ENCODE assay signal across 10 cellular contexts in the genomic region with DNA sequence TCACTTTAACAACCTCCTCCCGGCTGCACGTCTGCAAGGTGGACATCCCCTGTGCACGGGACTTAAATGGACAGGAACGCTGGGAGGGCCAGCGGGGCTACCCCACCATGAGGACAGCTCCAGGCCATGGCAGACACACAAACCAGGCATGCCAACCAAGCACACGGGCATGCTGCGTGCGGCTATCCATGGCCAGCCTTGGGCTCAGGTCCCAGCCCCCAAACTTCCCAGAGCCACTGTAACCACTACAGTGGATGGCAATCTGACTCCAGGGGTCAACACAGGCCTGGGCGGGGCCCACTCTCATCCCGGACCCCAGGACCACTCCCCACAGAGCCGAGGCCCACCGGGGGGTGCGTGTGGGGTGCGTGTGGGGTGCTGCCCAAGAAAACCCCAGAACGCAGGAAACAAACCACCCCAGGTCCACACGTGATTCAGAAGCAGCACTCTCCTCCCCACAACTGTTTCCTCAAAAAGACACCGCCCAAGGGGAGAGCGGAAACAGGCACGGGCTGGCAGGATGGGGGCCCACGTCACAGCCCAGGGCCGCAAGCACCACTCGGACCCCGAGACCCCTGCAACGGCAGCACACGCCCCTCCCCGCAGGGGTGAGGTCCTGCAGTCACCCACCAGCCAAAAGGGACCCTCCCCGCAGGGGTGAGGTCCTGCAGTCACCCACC. TPM values are rescaled to one million over a fixed set of nuclear protein-coding genes. Genes with fewer than 3 reads are reported as not detected.
DNase-seq lines count a peak whose midpoint lies in the region; ATAC-seq lines count a peak whose summit lies in the region.
"Had no signal": no experiment of that assay in that cellular context is flagged by ENCODE, and none has a peak within 500 bp of the region (broad histone marks: within the 10 kb centered on the region; RNA-seq: fewer than 3 reads in every experiment).

No MANE protein-coding gene starts in this region.

- no peak overlapping the region for H4K8ac ChIP-seq in trophoblast cell (ENCODE audit: low read depth, low read length)

- ATAC-seq in GM19463 (IDR thresholded peaks at IDR 0.05; ENCODE audit: unreplicated experiment) (peak; percentile 36), GM18873 (IDR thresholded peaks at IDR 0.05; ENCODE audit: low FRiP score, unreplicated experiment) (no peak), HG02588 (IDR thresholded peaks at IDR 0.05; ENCODE audit: unreplicated experiment) (no peak)

- peak overlapping the region; percentile 91 for H3K27ac Mint-ChIP-seq in dendritic cell treated with granulocyte-macrophage colony-stimulating factor and Interleukin-4, amounts not matched to agents 40 ng/mL and 50 ng/mL, for 4 days

- H3K79me1 ChIP-seq in trophoblast cell (ENCODE audit: low read length): no peaks in the 10 kb centered on the region

- H2AFZ ChIP-seq in trophoblast cell (ENCODE audit: insufficient read depth, low read length, poor library complexity): peak overlapping the region; percentile 23

- peaks cover 2 to 19% of the 10 kb centered on the region in 2 experiments for H3K4me1 ChIP-seq in trophoblast cell (ENCODE audit: control insufficient read depth in 1 of 2, insufficient read depth in 2 of 2, low read length in 2 of 2)

- H3K36me3 ChIP-seq in trophoblast cell (ENCODE audit: control insufficient read depth in 1 of 2, insufficient read depth in 2 of 2, low read length in 2 of 2): no peaks in the 10 kb centered on the region
- H3K36me3 ChIP-seq: ascending aorta had no signal

- intact Hi-C loops in dendritic cell treated with granulocyte-macrophage colony-stimulating factor and Interleukin-4, amounts not matched to agents 40 ng/mL and 50 ng/mL, for 4 days (cut with micrococcal nuclease): loop anchor here (5.0 to 10.0 kb wide), 2 partner anchors 33 to 110 kb away; no protein-coding TSS in a partner anchor

- WGBS in trophoblast cell (ENCODE audit: extremely low coverage, insufficient coverage, insufficient read length): no CpG with 5 or more reads among the region's 27 CpGs

- no peak overlapping the region for H4K91ac ChIP-seq in trophoblast cell (ENCODE audit: low read depth, low read length)

- H2BK5ac ChIP-seq in trophoblast cell (ENCODE audit: low read depth, low read length, poor library complexity): no peak overlapping the region

- no peaks in the 10 kb centered on the region for H3K27me3 ChIP-seq in trophoblast cell (ENCODE audit: insufficient read depth, low read length)
- H3K27me3 ChIP-seq: ascending aorta had no signal

- H3K27ac ChIP-seq in trophoblast cell (ENCODE audit: low read depth, low read length): no peak overlapping the region

- H3K18ac ChIP-seq in trophoblast cell (ENCODE audit: low read length): no peak overlapping the region

- no peak overlapping the region for H3K4me2 ChIP-seq in trophoblast cell (ENCODE audit: low read length)

- H3K9me3 ChIP-seq in trophoblast cell (ENCODE audit: insufficient read depth, low read depth, low read length): no peaks in the 10 kb centered on the region
- H3K9me3 ChIP-seq: ascending aorta had no signal

- peaks cover 100% of the 10 kb centered on the region for H3K4me1 Mint-ChIP-seq in dendritic cell treated with granulocyte-macrophage colony-stimulating factor and Interleukin-4, amounts not matched to agents 40 ng/mL and 50 ng/mL, for 4 days (ENCODE audit: low read depth)

- no peak overlapping the region for H3K23ac ChIP-seq in trophoblast cell (ENCODE audit: low read length)

- H3K14ac ChIP-seq in trophoblast cell (ENCODE audit: low read length): no peak overlapping the region

- H3K4me3 ChIP-seq in trophoblast cell (ENCODE audit: low read depth, low read length): no peak overlapping the region

- H3K9ac ChIP-seq in trophoblast cell (ENCODE audit: low read length): no peak overlapping the region

- peak; percentile 26 for DNase-seq in T follicular helper cell (ENCODE audit: low read depth)
- DNase-seq in trophoblast cell: no peak
- DNase-seq in NCI-H146 treated with DMSO at 0.1 percent for 48 hours (lab: John Stamatoyannopoulos, UW; ENCODE audit: unreplicated experiment): no peak
- DNase-seq in NCI-H187 (lab: John Stamatoyannopoulos, UW): no peak
- DNase-seq: stimulated activated CD4-positive, alpha-beta T cell treated with anti-CD3 and anti-CD28 coated beads, Interleukin-4, amount 100 ng/mL, for 1 hour had no signal

- no peaks in the 10 kb centered on the region for H3K9me3 Mint-ChIP-seq in dendritic cell treated with granulocyte-macrophage colony-stimulating factor and Interleukin-4, amounts not matched to agents 40 ng/mL and 50 ng/mL, for 4 days

- H4K12ac ChIP-seq in trophoblast cell (ENCODE audit: low read depth, low read length): no peak overlapping the region

- no peaks in the 10 kb centered on the region for H3K79me2 ChIP-seq in trophoblast cell (ENCODE audit: control insufficient read depth, insufficient read depth, low read length, poor library complexity)

- H3K4me3 Mint-ChIP-seq in dendritic cell treated with granulocyte-macrophage colony-stimulating factor and Interleukin-4, amounts not matched to agents 40 ng/mL and 50 ng/mL, for 4 days: peak overlapping the region; percentile 76

- H2BK120ac ChIP-seq in trophoblast cell (ENCODE audit: insufficient read depth, low read length, poor library complexity): no peak overlapping the region

- H3K4ac ChIP-seq in trophoblast cell (ENCODE audit: low read depth, low read length): no peak overlapping the region

- no peak overlapping the region for H2AK5ac ChIP-seq in trophoblast cell (ENCODE audit: low read length)

- H2BK12ac ChIP-seq in trophoblast cell (ENCODE audit: low read length): no peak overlapping the region

- H3K27me3 Mint-ChIP-seq in dendritic cell treated with granulocyte-macrophage colony-stimulating factor and Interleukin-4, amounts not matched to agents 40 ng/mL and 50 ng/mL, for 4 days: no peaks in the 10 kb centered on the region

- H3K36me3 Mint-ChIP-seq in dendritic cell treated with granulocyte-macrophage colony-stimulating factor and Interleukin-4, amounts not matched to agents 40 ng/mL and 50 ng/mL, for 4 days (ENCODE audit: low read depth): peaks cover 87% of the 10 kb centered on the region

RNA-seq across cellular contexts. Expression of a gene that starts 7.4 kb away (rescaled TPM):
- polyA plus RNA-seq in trophoblast cell (2013): 6.2 and 6.3 TPM in 2 replicates
